Comparison of ENCODE assay signal across 8 cellular contexts in the genomic region with DNA sequence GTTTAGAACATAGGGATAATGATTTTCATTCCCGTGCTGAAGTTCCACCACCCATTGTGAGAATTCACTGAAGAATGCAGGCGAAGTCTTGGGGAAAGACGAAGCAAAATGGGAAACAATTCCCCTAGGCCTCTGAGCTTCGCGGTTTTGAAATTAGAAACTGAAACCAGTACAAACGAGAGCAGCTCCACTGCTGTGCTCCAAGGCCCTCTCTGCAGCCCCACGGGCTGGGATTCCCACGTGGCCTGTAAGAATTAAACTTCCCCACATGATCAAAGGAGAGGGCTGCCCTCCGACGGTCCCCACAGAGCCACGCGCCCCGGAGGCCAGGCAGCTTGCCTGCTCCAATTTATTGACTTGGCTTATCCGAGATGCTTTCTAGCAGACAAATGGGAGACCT.
DNase-seq lines count a peak whose midpoint lies in the region; ATAC-seq lines count a peak whose summit lies in the region.

No MANE protein-coding gene starts in this region.

- DNase-seq in GM03348 (ENCODE audit: low spot score) (peak; percentile 72), NOMO-1 (lab: John Stamatoyannopoulos, UW; ENCODE audit: unreplicated experiment in 2 of 2) (peak; percentile 62 to 71), fibroblast of peridontal ligament (ENCODE audit: extremely low read depth) (peak; percentile 99), posterior vena cava (ENCODE audit: low spot score) (peak; percentile 89)
- no peak for DNase-seq in activated CD4-positive, alpha-beta T cell treated with anti-CD3 and anti-CD28 coated beads for 4 hours
- DNase-seq in activated CD4-positive, CD25-positive, alpha-beta regulatory T cell (lab: John Stamatoyannopoulos, UW), result no peak
- DNase-seq in stimulated activated CD4-positive, alpha-beta T cell treated with anti-CD3 and anti-CD28 coated beads, Interleukin-12 subunit alpha, Interleukin-12 subunit beta, amount 100 ng/mL, for 4 hours, result no peak

- intact Hi-C loops in posterior vena cava (cut with DNase I), result no loop called here

- no peak for ATAC-seq in HG03354 (IDR thresholded peaks at IDR 0.05; ENCODE audit: poor library complexity, severe bottlenecking, unreplicated experiment)

Comparison
In these comparisons a context has a peak if more than half of its experiments do, and no peak if none do; other contexts are left out.
1. DNase-seq: peak in GM03348 (single experiment), NOMO-1 (2 of 2), fibroblast of peridontal ligament (single experiment) and posterior vena cava (single experiment); none in activated CD4-positive, alpha-beta T cell treated with anti-CD3 and anti-CD28 coated beads for 4 hours (0 of 2), activated CD4-positive, CD25-positive, alpha-beta regulatory T cell (0 of 4) and stimulated activated CD4-positive, alpha-beta T cell treated with anti-CD3 and anti-CD28 coated beads, Interleukin-12 subunit alpha, Interleukin-12 subunit beta, amount 100 ng/mL, for 4 hours (single experiment).